4 cellular contexts compared by ENCODE assay signal in genomic region chr19:4453232-4454179, GRCh38.
TF ChIP-seq lines count a peak whose summit lies in the region.

No MANE protein-coding gene starts in this region.

TF ChIP-seq in SK-N-SH, 30 proteins besides CTCF, POLR2A, EP300 and RAD21 (continues in another document):
- TF ChIP-seq YY1 (IDR thresholded peaks at IDR 0.05; ENCODE audit: low read depth) (no peak), RCOR1 (IDR thresholded peaks at IDR 0.05; ENCODE audit: low read length) (no peak), FOSL2 (IDR thresholded peaks at IDR 0.05; ENCODE audit: borderline replicate concordance, low read depth) (no peak), CHD2 (IDR thresholded peaks at IDR 0.05; ENCODE audit: low read length, partially characterized antibody) (no peak), MAX (IDR thresholded peaks at IDR 0.05; ENCODE audit: low read depth) (no peak), FOXM1 (IDR thresholded peaks at IDR 0.05; ENCODE audit: low read depth) (no peak), MEF2A (IDR thresholded peaks at IDR 0.05; ENCODE audit: borderline replicate concordance, low read depth) (no peak), SMC3 (IDR thresholded peaks at IDR 0.05; ENCODE audit: low read depth, low read length) (no peak), TAF1 (IDR thresholded peaks at IDR 0.05; ENCODE audit: borderline replicate concordance, low read depth, low read length) (no peak), GABPA (IDR thresholded peaks at IDR 0.05; ENCODE audit: low read depth) (no peak), USF1 (IDR thresholded peaks at IDR 0.05; ENCODE audit: borderline replicate concordance, low read depth) (no peak), SIN3A (IDR thresholded peaks at IDR 0.05; ENCODE audit: borderline replicate concordance, low read depth, low read length) (no peak), EZH2phosphoT487 (IDR thresholded peaks at IDR 0.05; ENCODE audit: borderline replicate concordance, low read depth) (no peak), FOXJ3 (CRISPR knock-in tag; IDR thresholded peaks at IDR 0.05) (no peak), GATA2 (CRISPR knock-in tag; IDR thresholded peaks at IDR 0.05) (no peak), PBX3 (IDR thresholded peaks at IDR 0.05) (no peak)

TF ChIP-seq in SK-N-SH treated with all-trans-retinoic acid at 6 μM for 48 hours, 23 proteins besides CTCF, POLR2A, EP300 and RAD21 (continues in another document):
- TF ChIP-seq CSDC2 (CRISPR knock-in tag; IDR thresholded peaks at IDR 0.05) = no peak
- no peak for TF ChIP-seq PATZ1 (CRISPR knock-in tag; IDR thresholded peaks at IDR 0.05; ENCODE audit: borderline replicate concordance)
- TF ChIP-seq ZNF8 (CRISPR knock-in tag; IDR thresholded peaks at IDR 0.05) = no peak
- no peak for TF ChIP-seq TSHZ2 (CRISPR knock-in tag; IDR thresholded peaks at IDR 0.05)
- no peak for TF ChIP-seq OSR1 (CRISPR knock-in tag; IDR thresholded peaks at IDR 0.05)
- TF ChIP-seq RARB (CRISPR knock-in tag; IDR thresholded peaks at IDR 0.05) = no peak
- TF ChIP-seq CREB5 (CRISPR knock-in tag; IDR thresholded peaks at IDR 0.05; ENCODE audit: low read depth) = no peak
- no peak for TF ChIP-seq ARNTL (CRISPR knock-in tag; IDR thresholded peaks at IDR 0.05; ENCODE audit: borderline replicate concordance, low read depth)
- TF ChIP-seq BACH2 (CRISPR knock-in tag; IDR thresholded peaks at IDR 0.05; ENCODE audit: borderline replicate concordance) = no peak

TF ChIP-seq in HEK293, 187 proteins besides CTCF, POLR2A, EP300 and RAD21:
- TF ChIP-seq HIC1 (tag by site-specific recombination; IDR thresholded peaks at IDR 0.05) (0 out of 2 replicates have a peak, but pooled peaks have one; percentile 38), ZBTB44 (tag by site-specific recombination; IDR thresholded peaks at IDR 0.05) (no peak), ZNF768 (tag by site-specific recombination; IDR thresholded peaks at IDR 0.05) (no peak), ZBTB48 (tag by site-specific recombination; IDR thresholded peaks at IDR 0.05) (peak; percentile 65; the same call in 1 of the 2 replicates), ZNF449 (tag by site-specific recombination; IDR thresholded peaks at IDR 0.05) (peak; percentile 79; the same call in 1 of the 2 replicates), SP3 (tag by site-specific recombination; IDR thresholded peaks at IDR 0.05) (no peak), INSM2 (tag by site-specific recombination; IDR thresholded peaks at IDR 0.05) (no peak), ZNF670 (tag by site-specific recombination; IDR thresholded peaks at IDR 0.05; ENCODE audit: low read depth) (no peak), PATZ1 (tag by site-specific recombination; IDR thresholded peaks at IDR 0.05) (peak; percentile 57; the same call in 1 of the 2 replicates)

TF ChIP-seq in GM12878, 131 proteins besides CTCF, POLR2A, EP300 and RAD21:
- TF ChIP-seq POU2F2 (IDR thresholded peaks at IDR 0.05; ENCODE audit: borderline replicate concordance, low read depth, low read length) (0 out of 3 replicates have a peak, but pooled peaks have one; percentile 6), SMARCA5 (IDR thresholded peaks at IDR 0.05) (no peak)
